ENCODE assay signal across 12 cellular contexts in the genomic region with DNA sequence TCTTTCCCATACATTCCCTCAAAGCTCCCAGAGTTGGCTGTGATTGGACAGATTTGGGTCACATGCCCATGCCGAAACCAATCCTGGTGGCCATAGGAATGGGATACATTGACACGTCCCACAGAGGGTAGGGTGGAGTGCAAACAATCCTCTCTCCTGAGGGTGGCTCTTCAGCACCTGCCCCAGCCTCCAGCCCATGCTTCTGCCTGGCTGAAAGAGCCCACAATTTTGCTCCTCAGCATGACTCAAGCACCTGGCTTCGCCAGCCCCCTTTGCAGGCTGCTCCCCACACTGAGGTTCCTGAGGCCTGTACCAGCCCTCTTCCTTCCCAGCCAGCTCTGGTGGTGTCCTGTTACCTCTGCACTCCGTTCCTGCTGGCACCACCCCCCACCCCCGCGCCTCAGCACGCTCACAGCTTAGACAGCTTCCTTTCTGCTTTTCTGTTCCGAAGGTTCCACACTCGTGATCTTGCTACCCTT.
A peak's percentile ranks its signal among the peaks of the same experiment; 100 is the strongest.
DNase-seq lines count a peak whose midpoint lies in the region; ATAC-seq lines count a peak whose summit lies in the region.
"Had no signal": no experiment of that assay in that cellular context is flagged by ENCODE, and none has a peak within 500 bp of the region (broad histone marks: within the 10 kb centered on the region; RNA-seq: fewer than 3 reads in every experiment).

No MANE protein-coding gene starts in this region.

- no peak overlapping the region for H3K27ac ChIP-seq in CD8-positive, alpha-beta memory T cell (ENCODE audit: low read depth, low read length)
- H3K27ac ChIP-seq: C4-2B, thyroid gland had no signal

- peaks cover 10% of the 10 kb centered on the region for H3K4me1 Mint-ChIP-seq in activated CD4-positive, alpha-beta memory T cell treated with anti-CD3 and anti-CD28 coated beads for 36 hours (ENCODE audit: low read depth)
- H3K4me1 Mint-ChIP-seq in activated CD4-positive, alpha-beta memory T cell treated with anti-CD3 and anti-CD28 coated beads, Interleukin-2, amount 10 ng/mL, durations not matched to agents 7 days and 5 days: peaks cover 1% of the 10 kb centered on the region
- H3K4me1 Mint-ChIP-seq in T-helper 17 cell: peaks cover 9% of the 10 kb centered on the region
- H3K4me1 Mint-ChIP-seq in CD8-positive, alpha-beta memory T cell: peaks cover 3 to 6% (median 5%) of the 10 kb centered on the region in 3 donors

- no peaks in the 10 kb centered on the region for H3K4me1 ChIP-seq in CD8-positive, alpha-beta memory T cell (ENCODE audit: insufficient read depth, low read length)
- H3K4me1 ChIP-seq: thyroid gland had no signal

- no peaks in the 10 kb centered on the region for H3K27me3 ChIP-seq in CD8-positive, alpha-beta memory T cell (ENCODE audit: insufficient read depth, low read length, poor library complexity, severe bottlenecking)
- H3K27me3 ChIP-seq: thyroid gland had no signal

- intact Hi-C loops in activated CD4-positive, alpha-beta memory T cell treated with anti-CD3 and anti-CD28 coated beads for 36 hours (cut with micrococcal nuclease): loop anchor here (10.0 kb wide), 1 partner anchor 874 kb away; no protein-coding TSS in a partner anchor

- H3K36me3 ChIP-seq in CD8-positive, alpha-beta memory T cell (ENCODE audit: insufficient read depth, low read length): no peaks in the 10 kb centered on the region
- H3K36me3 ChIP-seq: thyroid gland had no signal

- H3K27me3 Mint-ChIP-seq in activated CD4-positive, alpha-beta memory T cell treated with anti-CD3 and anti-CD28 coated beads for 36 hours: peaks cover 11% of the 10 kb centered on the region
- H3K27me3 Mint-ChIP-seq in activated CD4-positive, alpha-beta memory T cell treated with anti-CD3 and anti-CD28 coated beads, Interleukin-2, amount 10 ng/mL, durations not matched to agents 7 days and 5 days: peaks cover 15% of the 10 kb centered on the region
- peaks cover 54% of the 10 kb centered on the region for H3K27me3 Mint-ChIP-seq in T-helper 17 cell
- H3K27me3 Mint-ChIP-seq in CD8-positive, alpha-beta memory T cell: peaks cover 3 to 42% of the 10 kb centered on the region in 2 donors

- H3K9me3 ChIP-seq in T-helper 17 cell (ENCODE audit: control insufficient read depth, low read length, poor library complexity, severe bottlenecking): no peaks in the 10 kb centered on the region
- H3K9me3 ChIP-seq in CD8-positive, alpha-beta memory T cell (ENCODE audit: low read length): no peaks in the 10 kb centered on the region
- H3K9me3 ChIP-seq: thyroid gland had no signal

- no peak for ATAC-seq in GM21786 (IDR thresholded peaks at IDR 0.05; ENCODE audit: unreplicated experiment)
- ATAC-seq in T-helper 17 cell: no peak

- DNase-seq in activated CD4-positive, alpha-beta memory T cell treated with anti-CD3 and anti-CD28 coated beads for 36 hours: peak; percentile 26
- DNase-seq in activated CD4-positive, alpha-beta memory T cell treated with anti-CD3 and anti-CD28 coated beads, Interleukin-2, amount 10 ng/mL, durations not matched to agents 7 days and 5 days: no peak
- DNase-seq in Kasumi-1 (lab: John Stamatoyannopoulos, UW) (peak; percentile 83 to 86), astrocyte of the hippocampus (ENCODE audit: low read depth, low spot score) (peak; percentile 32), skeletal muscle cell (ENCODE audit: low read depth) (no peak), T-helper 17 cell (no peak)
- no peak for DNase-seq in CD8-positive, alpha-beta memory T cell
- DNase-seq: NCI-H446, thyroid gland had no signal

- no peaks in the 10 kb centered on the region for H3K36me3 Mint-ChIP-seq in activated CD4-positive, alpha-beta memory T cell treated with anti-CD3 and anti-CD28 coated beads for 36 hours
- H3K36me3 Mint-ChIP-seq in activated CD4-positive, alpha-beta memory T cell treated with anti-CD3 and anti-CD28 coated beads, Interleukin-2, amount 10 ng/mL, durations not matched to agents 7 days and 5 days (ENCODE audit: low read depth): no peaks in the 10 kb centered on the region
- no peaks in the 10 kb centered on the region for H3K36me3 Mint-ChIP-seq in T-helper 17 cell (ENCODE audit: low read depth)
- H3K36me3 Mint-ChIP-seq in CD8-positive, alpha-beta memory T cell: no peaks in the 10 kb centered on the region

- no peak overlapping the region for H3K4me3 Mint-ChIP-seq in activated CD4-positive, alpha-beta memory T cell treated with anti-CD3 and anti-CD28 coated beads for 36 hours
- H3K4me3 Mint-ChIP-seq in activated CD4-positive, alpha-beta memory T cell treated with anti-CD3 and anti-CD28 coated beads, Interleukin-2, amount 10 ng/mL, durations not matched to agents 7 days and 5 days: no peak overlapping the region
- H3K4me3 Mint-ChIP-seq in T-helper 17 cell: no peak overlapping the region
- H3K4me3 Mint-ChIP-seq in CD8-positive, alpha-beta memory T cell: no peak overlapping the region

- CTCF ChIA-PET in activated CD4-positive, alpha-beta memory T cell treated with anti-CD3 and anti-CD28 coated beads for 36 hours (lab: Charles Lee): interaction anchor here (1.0 to 6.1 kb wide), 2 partner anchors 59 to 84 kb away, joined by 3 to 107 read pairs; no protein-coding TSS in a partner anchor
- CTCF ChIA-PET in activated CD4-positive, alpha-beta memory T cell treated with anti-CD3 and anti-CD28 coated beads, Interleukin-2, amount 10 ng/mL, durations not matched to agents 7 days and 5 days (lab: Charles Lee): interaction anchor here (1.0 to 1.1 kb wide), 2 partner anchors 83 to 132 kb away, joined by 3 to 4 read pairs; no protein-coding TSS in a partner anchor
- CTCF ChIA-PET in CD8-positive, alpha-beta memory T cell (lab: Charles Lee): interaction anchor here (1.0 kb wide), 1 partner anchor 83 kb away, joined by 4 read pairs; no protein-coding TSS in a partner anchor

- no peak overlapping the region for H3K27ac Mint-ChIP-seq in activated CD4-positive, alpha-beta memory T cell treated with anti-CD3 and anti-CD28 coated beads for 36 hours
- no peak overlapping the region for H3K27ac Mint-ChIP-seq in activated CD4-positive, alpha-beta memory T cell treated with anti-CD3 and anti-CD28 coated beads, Interleukin-2, amount 10 ng/mL, durations not matched to agents 7 days and 5 days
- no peak overlapping the region for H3K27ac Mint-ChIP-seq in T-helper 17 cell
- peak overlapping the region in 1 of 8 donors; percentile 65 for H3K27ac Mint-ChIP-seq in CD8-positive, alpha-beta memory T cell

- H3K9me3 Mint-ChIP-seq in activated CD4-positive, alpha-beta memory T cell treated with anti-CD3 and anti-CD28 coated beads for 36 hours: no peaks in the 10 kb centered on the region
- no peaks in the 10 kb centered on the region for H3K9me3 Mint-ChIP-seq in activated CD4-positive, alpha-beta memory T cell treated with anti-CD3 and anti-CD28 coated beads, Interleukin-2, amount 10 ng/mL, durations not matched to agents 7 days and 5 days
- H3K9me3 Mint-ChIP-seq in CD8-positive, alpha-beta memory T cell: no peaks in the 10 kb centered on the region

- POLR2A ChIA-PET in activated CD4-positive, alpha-beta memory T cell treated with anti-CD3 and anti-CD28 coated beads for 36 hours (lab: Charles Lee): interaction anchor here (1.5 kb wide), 1 partner anchor 86 kb away, joined by 4 read pairs; no protein-coding TSS in a partner anchor
- POLR2A ChIA-PET in activated CD4-positive, alpha-beta memory T cell treated with anti-CD3 and anti-CD28 coated beads, Interleukin-2, amount 10 ng/mL, durations not matched to agents 7 days and 5 days (lab: Charles Lee): no interaction called here
- POLR2A ChIA-PET in CD8-positive, alpha-beta memory T cell (lab: Charles Lee): no interaction called here

- peak overlapping the region; percentile 11 for H3K4me3 ChIP-seq in skeletal muscle cell (ENCODE audit: low read depth, low read length)
- H3K4me3 ChIP-seq in CD8-positive, alpha-beta memory T cell (ENCODE audit: low read length): no peak overlapping the region
- H3K4me3 ChIP-seq: lung, thyroid gland had no signal

Comparison
In these comparisons a context has a peak if more than half of its experiments do, and no peak if none do; other contexts are left out.
1. DNase-seq: peak in activated CD4-positive, alpha-beta memory T cell treated with anti-CD3 and anti-CD28 coated beads for 36 hours (single experiment), Kasumi-1 (2 of 2) and astrocyte of the hippocampus (single experiment); none in activated CD4-positive, alpha-beta memory T cell treated with anti-CD3 and anti-CD28 coated beads, Interleukin-2, amount 10 ng/mL, durations not matched to agents 7 days and 5 days (single experiment), skeletal muscle cell (single experiment), T-helper 17 cell (0 of 3) and CD8-positive, alpha-beta memory T cell (0 of 5).